ENCODE assay signal across 1 cellular context in the genomic region with DNA sequence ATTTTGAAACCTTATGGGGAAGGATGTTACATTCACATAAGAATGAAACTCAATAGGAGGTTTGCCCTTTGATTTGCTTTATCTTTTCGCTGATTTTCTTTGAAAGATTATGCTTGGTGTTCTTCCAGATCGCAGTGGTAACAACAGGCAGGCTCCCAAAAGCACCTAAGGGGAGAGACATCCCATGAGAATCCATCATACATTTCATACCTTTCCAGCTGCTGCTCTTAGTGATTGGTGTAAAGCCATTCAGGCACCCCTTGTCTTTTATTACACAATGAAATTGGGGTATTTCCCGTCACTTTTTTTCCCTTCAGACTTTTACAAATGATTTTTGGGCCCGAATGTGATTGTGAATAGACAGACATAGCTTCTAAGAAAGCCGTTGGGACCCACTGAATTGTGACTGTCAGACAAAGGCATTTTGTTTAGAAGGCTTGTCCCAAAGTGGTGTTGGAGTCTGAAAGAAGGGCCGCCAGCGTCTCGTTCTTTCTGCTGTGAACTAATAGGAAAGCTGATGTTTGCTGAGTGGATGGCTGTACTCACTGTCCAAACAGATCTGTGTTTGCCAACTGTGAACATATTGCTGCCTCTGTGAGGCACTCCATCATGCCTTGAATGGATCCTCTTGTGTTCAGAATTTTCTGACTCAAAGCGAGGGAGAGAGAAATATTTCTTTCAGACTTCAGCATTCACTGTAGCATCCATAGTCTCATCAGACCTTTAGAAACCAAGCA.
A peak's percentile ranks its signal among the peaks of the same experiment; 100 is the strongest.
TF ChIP-seq lines count a peak whose summit lies in the region.

No MANE protein-coding gene starts in this region.

TF ChIP-seq in HepG2, 621 proteins besides CTCF, POLR2A, EP300 and RAD21 (continued from another document and continues in another):
- TF ChIP-seq ZIK1 (CRISPR knock-in tag; IDR thresholded peaks at IDR 0.05; ENCODE audit: borderline replicate concordance, low read depth) (no peak), XRCC5 (optimal IDR thresholded peaks at IDR 0.05; ENCODE audit: low read length) (peak; percentile 68), ELF4 (CRISPR knock-in tag; IDR thresholded peaks at IDR 0.05; ENCODE audit: borderline replicate concordance) (no peak), ZNF629 (CRISPR knock-in tag; conservative IDR thresholded peaks at IDR 0.05) (peak; percentile 43; the same call in 1 of the 2 replicates), ZSCAN22 (CRISPR knock-in tag; IDR thresholded peaks at IDR 0.05) (no peak), ARHGAP35 (CRISPR knock-in tag; IDR thresholded peaks at IDR 0.05; ENCODE audit: borderline replicate concordance) (no peak), RBAK (CRISPR knock-in tag; IDR thresholded peaks at IDR 0.05) (0 out of 2 replicates have a peak, but pooled peaks have one; percentile 15), HMGA1 (CRISPR knock-in tag; conservative IDR thresholded peaks at IDR 0.05) (no peak), ZNF7 (CRISPR knock-in tag; IDR thresholded peaks at IDR 0.05) (no peak), AHR (CRISPR knock-in tag; IDR thresholded peaks at IDR 0.05) (no peak), ZNF225 (CRISPR knock-in tag; IDR thresholded peaks at IDR 0.05) (no peak), ZNF549 (CRISPR knock-in tag; IDR thresholded peaks at IDR 0.05) (no peak), BCL6 (CRISPR knock-in tag; IDR thresholded peaks at IDR 0.05) (peak; percentile 90), ZSCAN31 (CRISPR knock-in tag; IDR thresholded peaks at IDR 0.05; ENCODE audit: low read depth) (0 out of 2 replicates have a peak, but pooled peaks have one; percentile 58), ZBTB21 (CRISPR knock-in tag; IDR thresholded peaks at IDR 0.05) (no peak), CREM (IDR thresholded peaks at IDR 0.05) (peak; percentile 81), CREM (CRISPR knock-in tag; IDR thresholded peaks at IDR 0.05) (no peak), GATAD2A (CRISPR knock-in tag; IDR thresholded peaks at IDR 0.05) (peak; percentile 95), SYNCRIP (IDR thresholded peaks at IDR 0.05; ENCODE audit: insufficient read depth, low read depth, low read length) (no peak), ZNF720 (CRISPR knock-in tag; IDR thresholded peaks at IDR 0.05) (no peak), ZNF44 (CRISPR knock-in tag; IDR thresholded peaks at IDR 0.05) (0 out of 2 replicates have a peak, but pooled peaks have one; percentile 54), RXRA (CRISPR knock-in tag; IDR thresholded peaks at IDR 0.05) (peak; percentile 36; the same call in 1 of the 2 replicates), NCOA2 (CRISPR knock-in tag; IDR thresholded peaks at IDR 0.05) (peak; percentile 89), ATF1 (CRISPR knock-in tag; IDR thresholded peaks at IDR 0.05) (no peak), ZNF468 (CRISPR knock-in tag; IDR thresholded peaks at IDR 0.05) (no peak), CEBPG (CRISPR knock-in tag; IDR thresholded peaks at IDR 0.05) (peak; percentile 77), ZFP1 (CRISPR knock-in tag; IDR thresholded peaks at IDR 0.05) (no peak; the same call in 1 of the 2 replicates), ZNF782 (CRISPR knock-in tag; IDR thresholded peaks at IDR 0.05; ENCODE audit: borderline replicate concordance) (no peak; the same call in 1 of the 2 replicates), PITX1 (CRISPR knock-in tag; IDR thresholded peaks at IDR 0.05) (peak; percentile 60; the same call in 1 of the 2 replicates), ZNF510 (CRISPR knock-in tag; IDR thresholded peaks at IDR 0.05; ENCODE audit: low read depth) (peak; percentile 54; the same call in 1 of the 2 replicates), REL (CRISPR knock-in tag; conservative IDR thresholded peaks at IDR 0.05) (no peak), RFX3 (CRISPR knock-in tag; IDR thresholded peaks at IDR 0.05) (no peak), KLF9 (CRISPR knock-in tag; IDR thresholded peaks at IDR 0.05; ENCODE audit: low read depth) (no peak), RARA (CRISPR knock-in tag; IDR thresholded peaks at IDR 0.05) (peak; percentile 75), KLF16 (CRISPR knock-in tag; IDR thresholded peaks at IDR 0.05) (peak in 1 of 2 experiments; percentile 67; a peak in 2 of 4 replicates), MAFF (IDR thresholded peaks at IDR 0.05; ENCODE audit: low read depth, low read length) (peak; percentile 47)
- TF ChIP-seq, protein P1, sequence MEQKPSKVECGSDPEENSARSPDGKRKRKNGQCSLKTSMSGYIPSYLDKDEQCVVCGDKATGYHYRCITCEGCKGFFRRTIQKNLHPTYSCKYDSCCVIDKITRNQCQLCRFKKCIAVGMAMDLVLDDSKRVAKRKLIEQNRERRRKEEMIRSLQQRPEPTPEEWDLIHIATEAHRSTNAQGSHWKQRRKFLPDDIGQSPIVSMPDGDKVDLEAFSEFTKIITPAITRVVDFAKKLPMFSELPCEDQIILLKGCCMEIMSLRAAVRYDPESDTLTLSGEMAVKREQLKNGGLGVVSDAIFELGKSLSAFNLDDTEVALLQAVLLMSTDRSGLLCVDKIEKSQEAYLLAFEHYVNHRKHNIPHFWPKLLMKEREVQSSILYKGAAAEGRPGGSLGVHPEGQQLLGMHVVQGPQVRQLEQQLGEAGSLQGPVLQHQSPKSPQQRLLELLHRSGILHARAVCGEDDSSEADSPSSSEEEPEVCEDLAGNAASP (CRISPR knock-in tag; IDR thresholded peaks at IDR 0.05; ENCODE audit: borderline replicate concordance), result peak; percentile 49; the same call in 1 of the 2 replicates
- TF ChIP-seq, protein P2, sequence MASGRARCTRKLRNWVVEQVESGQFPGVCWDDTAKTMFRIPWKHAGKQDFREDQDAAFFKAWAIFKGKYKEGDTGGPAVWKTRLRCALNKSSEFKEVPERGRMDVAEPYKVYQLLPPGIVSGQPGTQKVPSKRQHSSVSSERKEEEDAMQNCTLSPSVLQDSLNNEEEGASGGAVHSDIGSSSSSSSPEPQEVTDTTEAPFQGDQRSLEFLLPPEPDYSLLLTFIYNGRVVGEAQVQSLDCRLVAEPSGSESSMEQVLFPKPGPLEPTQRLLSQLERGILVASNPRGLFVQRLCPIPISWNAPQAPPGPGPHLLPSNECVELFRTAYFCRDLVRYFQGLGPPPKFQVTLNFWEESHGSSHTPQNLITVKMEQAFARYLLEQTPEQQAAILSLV (CRISPR knock-in tag; IDR thresholded peaks at IDR 0.05; ENCODE audit: borderline replicate concordance), result no peak
- TF ChIP-seq, protein P3, sequence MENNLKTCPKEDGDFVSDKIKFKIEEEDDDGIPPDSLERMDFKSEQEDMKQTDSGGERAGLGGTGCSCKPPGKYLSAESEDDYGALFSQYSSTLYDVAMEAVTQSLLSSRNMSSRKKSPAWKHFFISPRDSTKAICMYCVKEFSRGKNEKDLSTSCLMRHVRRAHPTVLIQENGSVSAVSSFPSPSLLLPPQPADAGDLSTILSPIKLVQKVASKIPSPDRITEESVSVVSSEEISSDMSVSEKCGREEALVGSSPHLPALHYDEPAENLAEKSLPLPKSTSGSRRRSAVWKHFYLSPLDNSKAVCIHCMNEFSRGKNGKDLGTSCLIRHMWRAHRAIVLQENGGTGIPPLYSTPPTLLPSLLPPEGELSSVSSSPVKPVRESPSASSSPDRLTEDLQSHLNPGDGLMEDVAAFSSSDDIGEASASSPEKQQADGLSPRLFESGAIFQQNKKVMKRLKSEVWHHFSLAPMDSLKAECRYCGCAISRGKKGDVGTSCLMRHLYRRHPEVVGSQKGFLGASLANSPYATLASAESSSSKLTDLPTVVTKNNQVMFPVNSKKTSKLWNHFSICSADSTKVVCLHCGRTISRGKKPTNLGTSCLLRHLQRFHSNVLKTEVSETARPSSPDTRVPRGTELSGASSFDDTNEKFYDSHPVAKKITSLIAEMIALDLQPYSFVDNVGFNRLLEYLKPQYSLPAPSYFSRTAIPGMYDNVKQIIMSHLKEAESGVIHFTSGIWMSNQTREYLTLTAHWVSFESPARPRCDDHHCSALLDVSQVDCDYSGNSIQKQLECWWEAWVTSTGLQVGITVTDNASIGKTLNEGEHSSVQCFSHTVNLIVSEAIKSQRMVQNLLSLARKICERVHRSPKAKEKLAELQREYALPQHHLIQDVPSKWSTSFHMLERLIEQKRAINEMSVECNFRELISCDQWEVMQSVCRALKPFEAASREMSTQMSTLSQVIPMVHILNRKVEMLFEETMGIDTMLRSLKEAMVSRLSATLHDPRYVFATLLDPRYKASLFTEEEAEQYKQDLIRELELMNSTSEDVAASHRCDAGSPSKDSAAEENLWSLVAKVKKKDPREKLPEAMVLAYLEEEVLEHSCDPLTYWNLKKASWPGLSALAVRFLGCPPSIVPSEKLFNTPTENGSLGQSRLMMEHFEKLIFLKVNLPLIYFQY (CRISPR knock-in tag; IDR thresholded peaks at IDR 0.05; ENCODE audit: borderline replicate concordance), result 0 out of 2 replicates have a peak, but pooled peaks have one; percentile 29
- TF ChIP-seq, protein P4, sequence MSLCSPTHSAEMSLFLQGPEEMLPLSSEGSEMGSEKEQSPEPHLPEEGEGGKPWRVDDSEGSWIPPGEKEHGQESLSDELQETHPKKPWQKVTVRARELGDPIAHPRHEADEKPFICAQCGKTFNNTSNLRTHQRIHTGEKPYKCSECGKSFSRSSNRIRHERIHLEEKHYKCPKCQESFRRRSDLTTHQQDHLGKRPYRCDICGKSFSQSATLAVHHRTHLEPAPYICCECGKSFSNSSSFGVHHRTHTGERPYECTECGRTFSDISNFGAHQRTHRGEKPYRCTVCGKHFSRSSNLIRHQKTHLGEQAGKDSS (CRISPR knock-in tag; IDR thresholded peaks at IDR 0.05; ENCODE audit: borderline replicate concordance, low read depth), result no peak
- TF ChIP-seq, protein P5, sequence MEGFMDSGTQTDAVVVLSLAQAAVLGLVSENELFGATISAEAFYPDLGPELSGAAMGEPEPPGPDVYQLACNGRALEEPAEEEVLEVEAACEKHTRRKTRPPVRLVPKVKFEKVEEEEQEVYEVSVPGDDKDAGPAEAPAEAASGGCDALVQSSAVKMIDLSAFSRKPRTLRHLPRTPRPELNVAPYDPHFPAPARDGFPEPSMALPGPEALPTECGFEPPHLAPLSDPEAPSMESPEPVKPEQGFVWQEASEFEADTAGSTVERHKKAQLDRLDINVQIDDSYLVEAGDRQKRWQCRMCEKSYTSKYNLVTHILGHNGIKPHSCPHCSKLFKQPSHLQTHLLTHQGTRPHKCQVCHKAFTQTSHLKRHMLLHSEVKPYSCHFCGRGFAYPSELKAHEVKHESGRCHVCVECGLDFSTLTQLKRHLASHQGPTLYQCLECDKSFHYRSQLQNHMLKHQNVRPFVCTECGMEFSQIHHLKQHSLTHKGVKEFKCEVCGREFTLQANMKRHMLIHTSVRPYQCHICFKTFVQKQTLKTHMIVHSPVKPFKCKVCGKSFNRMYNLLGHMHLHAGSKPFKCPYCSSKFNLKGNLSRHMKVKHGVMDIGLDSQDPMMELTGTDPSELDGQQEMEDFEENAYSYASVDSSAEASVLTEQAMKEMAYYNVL (CRISPR knock-in tag; IDR thresholded peaks at IDR 0.05; ENCODE audit: borderline replicate concordance), result peak; percentile 73; the same call in 1 of the 2 replicates
- TF ChIP-seq, protein P6, sequence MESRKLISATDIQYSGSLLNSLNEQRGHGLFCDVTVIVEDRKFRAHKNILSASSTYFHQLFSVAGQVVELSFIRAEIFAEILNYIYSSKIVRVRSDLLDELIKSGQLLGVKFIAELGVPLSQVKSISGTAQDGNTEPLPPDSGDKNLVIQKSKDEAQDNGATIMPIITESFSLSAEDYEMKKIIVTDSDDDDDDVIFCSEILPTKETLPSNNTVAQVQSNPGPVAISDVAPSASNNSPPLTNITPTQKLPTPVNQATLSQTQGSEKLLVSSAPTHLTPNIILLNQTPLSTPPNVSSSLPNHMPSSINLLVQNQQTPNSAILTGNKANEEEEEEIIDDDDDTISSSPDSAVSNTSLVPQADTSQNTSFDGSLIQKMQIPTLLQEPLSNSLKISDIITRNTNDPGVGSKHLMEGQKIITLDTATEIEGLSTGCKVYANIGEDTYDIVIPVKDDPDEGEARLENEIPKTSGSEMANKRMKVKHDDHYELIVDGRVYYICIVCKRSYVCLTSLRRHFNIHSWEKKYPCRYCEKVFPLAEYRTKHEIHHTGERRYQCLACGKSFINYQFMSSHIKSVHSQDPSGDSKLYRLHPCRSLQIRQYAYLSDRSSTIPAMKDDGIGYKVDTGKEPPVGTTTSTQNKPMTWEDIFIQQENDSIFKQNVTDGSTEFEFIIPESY (CRISPR knock-in tag; IDR thresholded peaks at IDR 0.05), result peak; percentile 61; the same call in 1 of the 2 replicates
- TF ChIP-seq, protein P7, sequence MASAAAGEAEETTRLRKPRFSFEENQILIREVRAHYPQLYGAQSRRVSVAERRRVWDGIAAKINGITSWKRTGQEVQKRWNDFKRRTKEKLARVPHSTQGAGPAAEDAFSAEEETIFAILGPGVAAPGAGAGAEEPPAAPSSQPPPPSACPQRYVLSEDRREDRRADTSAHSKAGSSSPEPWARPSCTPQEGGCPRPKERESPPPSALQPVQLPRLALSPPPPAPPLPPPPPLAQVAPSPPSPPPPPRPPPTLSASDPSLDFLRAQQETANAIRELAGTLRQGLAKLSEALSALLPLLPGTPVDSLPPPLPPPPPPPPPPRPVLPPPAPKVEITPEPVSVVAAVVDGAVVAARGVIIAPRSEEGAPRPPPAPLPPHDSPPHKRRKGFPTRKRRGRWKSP (CRISPR knock-in tag; IDR thresholded peaks at IDR 0.05), result peak; percentile 56; the same call in 1 of the 2 replicates
- TF ChIP-seq, protein P8, sequence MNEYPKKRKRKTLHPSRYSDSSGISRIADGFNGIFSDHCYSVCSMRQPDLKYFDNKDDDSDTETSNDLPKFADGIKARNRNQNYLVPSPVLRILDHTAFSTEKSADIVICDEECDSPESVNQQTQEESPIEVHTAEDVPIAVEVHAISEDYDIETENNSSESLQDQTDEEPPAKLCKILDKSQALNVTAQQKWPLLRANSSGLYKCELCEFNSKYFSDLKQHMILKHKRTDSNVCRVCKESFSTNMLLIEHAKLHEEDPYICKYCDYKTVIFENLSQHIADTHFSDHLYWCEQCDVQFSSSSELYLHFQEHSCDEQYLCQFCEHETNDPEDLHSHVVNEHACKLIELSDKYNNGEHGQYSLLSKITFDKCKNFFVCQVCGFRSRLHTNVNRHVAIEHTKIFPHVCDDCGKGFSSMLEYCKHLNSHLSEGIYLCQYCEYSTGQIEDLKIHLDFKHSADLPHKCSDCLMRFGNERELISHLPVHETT (CRISPR knock-in tag; conservative IDR thresholded peaks at IDR 0.05), result peak; percentile 62; the same call in 1 of the 2 replicates
- TF ChIP-seq, protein P9, sequence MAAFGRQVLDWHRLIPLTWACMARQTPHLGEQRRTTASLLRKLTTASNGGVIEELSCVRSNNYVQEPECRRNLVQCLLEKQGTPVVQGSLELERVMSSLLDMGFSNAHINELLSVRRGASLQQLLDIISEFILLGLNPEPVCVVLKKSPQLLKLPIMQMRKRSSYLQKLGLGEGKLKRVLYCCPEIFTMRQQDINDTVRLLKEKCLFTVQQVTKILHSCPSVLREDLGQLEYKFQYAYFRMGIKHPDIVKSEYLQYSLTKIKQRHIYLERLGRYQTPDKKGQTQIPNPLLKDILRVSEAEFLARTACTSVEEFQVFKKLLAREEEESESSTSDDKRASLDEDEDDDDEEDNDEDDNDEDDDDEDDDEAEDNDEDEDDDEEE (CRISPR knock-in tag; IDR thresholded peaks at IDR 0.05), result 0 out of 2 replicates have a peak, but pooled peaks have one; percentile 35
